Comparison of ENCODE assay signal across 27 cellular contexts in genomic region chr21:35377505-35378090, GRCh38.
DNase-seq lines count a peak whose midpoint lies in the region; ATAC-seq, FAIRE-seq and TF ChIP-seq lines count a peak whose summit lies in the region.
"Had no signal": no experiment of that assay in that cellular context is flagged by ENCODE, and none has a peak within 500 bp of the region (broad histone marks: within the 10 kb centered on the region; RNA-seq: fewer than 3 reads in every experiment).

No MANE protein-coding gene starts in this region.

- no peaks in the 10 kb centered on the region for H3K27me3 Mint-ChIP-seq in activated T-helper 2 cell treated with anti-CD3 and anti-CD28 coated beads, Interferon-gamma antibody, Interleukin-2, Interleukin-4, amounts not matched to agents 10 μg/mL and 5 μg/mL and 100 μg/mL, durations not matched to agents 14 hours and 24 hours and 36 hours (ENCODE audit: low read depth)
- H3K27me3 Mint-ChIP-seq: activated T-cell treated with anti-CD3 and anti-CD28 coated beads, Interleukin-2, amount 50 U/mL, for 24 hours had no signal

- H3K4me1 Mint-ChIP-seq in activated T-helper 2 cell treated with anti-CD3 and anti-CD28 coated beads, Interferon-gamma antibody, Interleukin-2, Interleukin-4, amounts not matched to agents 10 μg/mL and 5 μg/mL and 100 μg/mL, durations not matched to agents 14 hours and 24 hours and 36 hours (ENCODE audit: low read depth): peaks cover 2% of the 10 kb centered on the region

- no peak for TF ChIP-seq CTCF in bronchial epithelial cell (IDR thresholded peaks at IDR 0.05; ENCODE audit: insufficient read depth, low read length, severe bottlenecking)
- no peak for TF ChIP-seq CTCF in spleen (IDR thresholded peaks at IDR 0.05 in 8 of 11, conservative IDR thresholded peaks at IDR 0.05 in 3 of 11)

- peak; percentile 55 for DNase-seq in EL
- DNase-seq in LHCN-M2 (ENCODE audit: low read depth): peak; percentile 61
- peak; percentile 39 for DNase-seq in bronchial epithelial cell (ENCODE audit: low read depth)
- DNase-seq in kidney tubule cell (ENCODE audit: low spot score): peak; percentile 50
- DNase-seq in activated T-helper 2 cell treated with anti-CD3 and anti-CD28 coated beads, Interferon-gamma antibody, Interleukin-2, Interleukin-4, amounts not matched to agents 10 μg/mL and 5 μg/mL and 100 μg/mL, durations not matched to agents 14 hours and 24 hours and 36 hours (ENCODE audit: low spot score): no peak
- DNase-seq in islet precursor cell: no peak
- DNase-seq in spleen: no peak
- DNase-seq: activated CD4-positive, alpha-beta T cell treated with anti-CD3 and anti-CD28 coated beads for 4 hours; activated T-cell treated with anti-CD3 and anti-CD28 coated beads, Interleukin-2, amount 50 U/mL, for 24 hours; body of pancreas; C1 segment of cervical spinal cord; DMS79; effector CD4-positive, alpha-beta T cell; erythroblast; heart left ventricle; left colon; NCI-H1436; NCI-H2081 treated with DMSO at 0.1 percent for 48 hours; NCI-H774; stimulated activated naive CD8-positive, alpha-beta T cell treated with anti-CD3 and anti-CD28 coated beads, Interleukin-15, Interleukin-2, amounts not matched to agents 100 U/mL and 50 U/mL, for 24 hours; testis had no signal

- no peak for FAIRE-seq in bronchial epithelial cell (lab: Jason Lieb, UNC)
- FAIRE-seq: GM12878, urothelium cell line had no signal

- no peaks in the 10 kb centered on the region for H3K9me3 Mint-ChIP-seq in activated T-helper 2 cell treated with anti-CD3 and anti-CD28 coated beads, Interferon-gamma antibody, Interleukin-2, Interleukin-4, amounts not matched to agents 10 μg/mL and 5 μg/mL and 100 μg/mL, durations not matched to agents 14 hours and 24 hours and 36 hours
- H3K9me3 Mint-ChIP-seq: activated T-cell treated with anti-CD3 and anti-CD28 coated beads, Interleukin-2, amount 50 U/mL, for 24 hours; memory B cell had no signal

- no peak overlapping the region for H3K27ac ChIP-seq in spleen
- H3K27ac ChIP-seq: body of pancreas, heart left ventricle, testis, VCaP had no signal

- intact Hi-C loops in activated T-helper 2 cell treated with anti-CD3 and anti-CD28 coated beads, Interferon-gamma antibody, Interleukin-2, Interleukin-4, amounts not matched to agents 10 μg/mL and 5 μg/mL and 100 μg/mL, durations not matched to agents 14 hours and 24 hours and 36 hours (cut with micrococcal nuclease): no loop called here
- intact Hi-C loops in spleen (cut with DNase I; ENCODE audit: low total_unique reads): no loop called here

- no peak overlapping the region for H3K4me3 Mint-ChIP-seq in activated T-helper 2 cell treated with anti-CD3 and anti-CD28 coated beads, Interferon-gamma antibody, Interleukin-2, Interleukin-4, amounts not matched to agents 10 μg/mL and 5 μg/mL and 100 μg/mL, durations not matched to agents 14 hours and 24 hours and 36 hours (ENCODE audit: low read depth)
- H3K4me3 Mint-ChIP-seq: activated T-cell treated with anti-CD3 and anti-CD28 coated beads, Interleukin-2, amount 50 U/mL, for 24 hours; memory B cell had no signal

- H3K27me3 ChIP-seq in bronchial epithelial cell (ENCODE audit: control insufficient read depth, insufficient read depth, low read length) (no peaks in the 10 kb centered on the region), spleen (replicated peaks in 1 of 7) (no peaks in the 10 kb centered on the region)
- H3K27me3 ChIP-seq: body of pancreas, heart left ventricle, testis had no signal

- no peak overlapping the region for H3K27ac Mint-ChIP-seq in activated T-helper 2 cell treated with anti-CD3 and anti-CD28 coated beads, Interferon-gamma antibody, Interleukin-2, Interleukin-4, amounts not matched to agents 10 μg/mL and 5 μg/mL and 100 μg/mL, durations not matched to agents 14 hours and 24 hours and 36 hours
- H3K27ac Mint-ChIP-seq: activated T-cell treated with anti-CD3 and anti-CD28 coated beads, Interleukin-2, amount 50 U/mL, for 24 hours; memory B cell had no signal

- no peaks in the 10 kb centered on the region for H3K4me1 ChIP-seq in spleen
- H3K4me1 ChIP-seq: body of pancreas, heart left ventricle, testis had no signal

- ATAC-seq in HG02938 (IDR thresholded peaks at IDR 0.05; ENCODE audit: unreplicated experiment): no peak
- ATAC-seq: body of pancreas; GM12878; heart left ventricle; left colon; sciatic nerve; stimulated activated naive CD8-positive, alpha-beta T cell treated with anti-CD3 and anti-CD28 coated beads, Interleukin-15, Interleukin-2, amounts not matched to agents 100 U/mL and 50 U/mL, for 24 hours had no signal

- H3K36me3 Mint-ChIP-seq in activated T-helper 2 cell treated with anti-CD3 and anti-CD28 coated beads, Interferon-gamma antibody, Interleukin-2, Interleukin-4, amounts not matched to agents 10 μg/mL and 5 μg/mL and 100 μg/mL, durations not matched to agents 14 hours and 24 hours and 36 hours (ENCODE audit: low read depth): no peaks in the 10 kb centered on the region
- H3K36me3 Mint-ChIP-seq: memory B cell had no signal

- no peak for TF ChIP-seq POLR2A in spleen (IDR thresholded peaks at IDR 0.05)

- WGBS in spleen, 5 donors: 68 to 83% (median 82%) methylated on average over 7 of the region's 7 CpGs

- no peaks in the 10 kb centered on the region for H3K36me3 ChIP-seq in bronchial epithelial cell (ENCODE audit: control insufficient read depth, insufficient read depth, low read length)
- H3K36me3 ChIP-seq in spleen: no peaks in the 10 kb centered on the region
- H3K36me3 ChIP-seq: heart left ventricle had no signal

- no peaks in the 10 kb centered on the region for H3K9me3 ChIP-seq in spleen
- H3K9me3 ChIP-seq: body of pancreas, heart left ventricle, testis had no signal

- H3K4me3 ChIP-seq in bronchial epithelial cell (ENCODE audit: low read depth, low read length) (no peak overlapping the region), spleen (no peak overlapping the region)
- H3K4me3 ChIP-seq: body of pancreas, GM12878, heart left ventricle, testis had no signal

Comparison
In these comparisons a context has a peak if more than half of its experiments do, and no peak if none do; other contexts are left out.
1. DNase-seq: peak in EL (single experiment), LHCN-M2 (single experiment), bronchial epithelial cell (single experiment) and kidney tubule cell (single experiment); none in activated T-helper 2 cell treated with anti-CD3 and anti-CD28 coated beads, Interferon-gamma antibody, Interleukin-2, Interleukin-4, amounts not matched to agents 10 μg/mL and 5 μg/mL and 100 μg/mL, durations not matched to agents 14 hours and 24 hours and 36 hours (single experiment), islet precursor cell (single experiment) and spleen (single experiment).